Comparison of ENCODE assay signal across 11 cellular contexts in the genomic region with DNA sequence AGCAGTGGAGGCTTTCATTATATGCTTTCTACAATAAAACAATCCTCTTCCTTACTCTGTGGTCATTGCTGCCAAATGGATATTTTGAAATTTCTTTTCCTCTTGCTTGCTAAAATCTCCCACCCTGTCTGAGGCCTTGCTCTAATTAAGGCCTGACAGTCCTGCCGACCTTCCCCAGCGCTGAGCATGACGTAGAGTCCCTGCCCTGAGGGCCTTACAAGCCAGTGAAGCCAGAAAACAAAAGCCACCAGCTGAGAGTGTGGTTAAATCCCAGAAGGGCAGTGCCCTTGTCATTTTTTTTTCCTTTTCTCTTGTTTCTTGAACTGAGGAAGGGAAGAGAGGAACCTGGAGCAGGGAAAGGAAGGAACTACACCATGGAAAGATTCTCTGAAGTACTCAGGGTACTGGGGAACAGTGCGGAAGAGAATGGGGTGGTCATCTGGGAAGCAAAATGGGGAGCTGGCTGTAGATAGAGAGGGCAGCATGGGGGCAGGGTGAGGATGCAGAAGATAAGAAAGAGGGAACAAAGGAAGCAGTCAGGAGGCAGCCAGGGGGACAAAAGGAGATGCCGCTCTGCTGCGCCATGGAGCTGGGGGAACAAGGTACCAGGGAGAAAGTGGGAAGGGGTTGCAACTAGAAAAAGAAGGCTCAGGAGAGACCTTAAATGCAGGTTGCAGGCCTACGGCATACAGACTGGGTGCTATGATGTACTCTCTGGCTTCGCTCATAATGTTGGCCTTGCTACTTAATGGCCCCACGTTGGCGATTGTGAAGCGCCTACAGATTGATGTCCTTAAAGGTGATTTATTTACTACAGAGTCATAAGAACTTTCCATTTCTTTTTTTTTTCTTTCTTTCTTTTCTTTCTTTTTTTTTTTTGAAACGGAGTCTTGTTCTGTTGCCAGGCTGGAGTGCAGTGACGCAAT. TPM values are rescaled to one million over a fixed set of nuclear protein-coding genes. Genes with fewer than 3 reads are reported as not detected.
DNase-seq lines count a peak whose midpoint lies in the region; ATAC-seq and TF ChIP-seq lines count a peak whose summit lies in the region.
"Had no signal": no experiment of that assay in that cellular context is flagged by ENCODE, and none has a peak within 500 bp of the region (broad histone marks: within the 10 kb centered on the region; RNA-seq: fewer than 3 reads in every experiment).

No MANE protein-coding gene starts in this region.

- peaks cover 20% of the 10 kb centered on the region for H3K4me1 Mint-ChIP-seq in activated T-helper 2 cell treated with anti-CD3 and anti-CD28 coated beads, Interferon-gamma antibody, Interleukin-2, Interleukin-4, amounts not matched to agents 10 μg/mL and 5 μg/mL and 100 μg/mL, durations not matched to agents 14 hours and 24 hours and 36 hours (ENCODE audit: low read depth)
- peaks cover 17% of the 10 kb centered on the region for H3K4me1 Mint-ChIP-seq in activated T-helper 1 cell treated with anti-CD3 and anti-CD28 coated beads, Interleukin-12 subunit alpha, Interleukin-12 subunit beta, Interleukin-2, Interleukin-4 antibody, amounts not matched to agents 30 ng/mL and 10 ng/mL and 1 ng/mL, durations not matched to agents 14 hours and 24 hours and 36 hours (ENCODE audit: low read depth)

- no peaks in the 10 kb centered on the region for H3K36me3 ChIP-seq in parathyroid adenoma (ENCODE audit: control insufficient read depth, insufficient read depth, low read length)

- intact Hi-C loops in activated T-helper 2 cell treated with anti-CD3 and anti-CD28 coated beads, Interferon-gamma antibody, Interleukin-2, Interleukin-4, amounts not matched to agents 10 μg/mL and 5 μg/mL and 100 μg/mL, durations not matched to agents 14 hours and 24 hours and 36 hours (cut with micrococcal nuclease): no loop called here
- intact Hi-C loops in activated T-helper 1 cell treated with anti-CD3 and anti-CD28 coated beads, Interleukin-12 subunit alpha, Interleukin-12 subunit beta, Interleukin-2, Interleukin-4 antibody, amounts not matched to agents 30 ng/mL and 10 ng/mL and 1 ng/mL, durations not matched to agents 14 hours and 24 hours and 36 hours (cut with micrococcal nuclease): no loop called here

- peak overlapping the region; percentile 37 for H3K27ac ChIP-seq in parathyroid adenoma

- peaks cover 13% of the 10 kb centered on the region for H3K9me3 Mint-ChIP-seq in activated T-helper 2 cell treated with anti-CD3 and anti-CD28 coated beads, Interferon-gamma antibody, Interleukin-2, Interleukin-4, amounts not matched to agents 10 μg/mL and 5 μg/mL and 100 μg/mL, durations not matched to agents 14 hours and 24 hours and 36 hours
- peaks cover 11% of the 10 kb centered on the region for H3K9me3 Mint-ChIP-seq in activated T-helper 1 cell treated with anti-CD3 and anti-CD28 coated beads, Interleukin-12 subunit alpha, Interleukin-12 subunit beta, Interleukin-2, Interleukin-4 antibody, amounts not matched to agents 30 ng/mL and 10 ng/mL and 1 ng/mL, durations not matched to agents 14 hours and 24 hours and 36 hours

- H3K9ac ChIP-seq in parathyroid adenoma: no peak overlapping the region

- H3K79me2 ChIP-seq in parathyroid adenoma: peaks cover 22% of the 10 kb centered on the region

- H3K27me3 ChIP-seq in parathyroid adenoma (ENCODE audit: control insufficient read depth, insufficient read depth, low read length): no peaks in the 10 kb centered on the region

- H2AFZ ChIP-seq in parathyroid adenoma: no peak overlapping the region

- no peak for ATAC-seq in HG03045 (IDR thresholded peaks at IDR 0.05; ENCODE audit: unreplicated experiment)
- ATAC-seq: activated CD8-positive, alpha-beta T cell treated with anti-CD3 and anti-CD28 coated beads, Interleukin-2, amount 10 ng/mL, durations not matched to agents 7 days and 5 days had no signal

- no peak for TF ChIP-seq CTCF in epithelial cell of esophagus (IDR thresholded peaks at IDR 0.05; ENCODE audit: insufficient read depth, low read depth, low read length, missing control alignments)
- no peak for TF ChIP-seq CTCF in parathyroid adenoma (IDR thresholded peaks at IDR 0.05)

- H3K27me3 Mint-ChIP-seq in activated T-helper 2 cell treated with anti-CD3 and anti-CD28 coated beads, Interferon-gamma antibody, Interleukin-2, Interleukin-4, amounts not matched to agents 10 μg/mL and 5 μg/mL and 100 μg/mL, durations not matched to agents 14 hours and 24 hours and 36 hours (ENCODE audit: low read depth): no peaks in the 10 kb centered on the region
- H3K27me3 Mint-ChIP-seq in activated T-helper 1 cell treated with anti-CD3 and anti-CD28 coated beads, Interleukin-12 subunit alpha, Interleukin-12 subunit beta, Interleukin-2, Interleukin-4 antibody, amounts not matched to agents 30 ng/mL and 10 ng/mL and 1 ng/mL, durations not matched to agents 14 hours and 24 hours and 36 hours (ENCODE audit: insufficient read depth): peaks cover 4% of the 10 kb centered on the region

- peaks cover 5% of the 10 kb centered on the region for H3K36me3 Mint-ChIP-seq in activated T-helper 2 cell treated with anti-CD3 and anti-CD28 coated beads, Interferon-gamma antibody, Interleukin-2, Interleukin-4, amounts not matched to agents 10 μg/mL and 5 μg/mL and 100 μg/mL, durations not matched to agents 14 hours and 24 hours and 36 hours (ENCODE audit: low read depth)
- peaks cover 2% of the 10 kb centered on the region for H3K36me3 Mint-ChIP-seq in activated T-helper 1 cell treated with anti-CD3 and anti-CD28 coated beads, Interleukin-12 subunit alpha, Interleukin-12 subunit beta, Interleukin-2, Interleukin-4 antibody, amounts not matched to agents 30 ng/mL and 10 ng/mL and 1 ng/mL, durations not matched to agents 14 hours and 24 hours and 36 hours (ENCODE audit: low read depth)

- peaks cover 16% of the 10 kb centered on the region for H3K4me1 ChIP-seq in parathyroid adenoma

- H3K4me3 Mint-ChIP-seq in activated T-helper 2 cell treated with anti-CD3 and anti-CD28 coated beads, Interferon-gamma antibody, Interleukin-2, Interleukin-4, amounts not matched to agents 10 μg/mL and 5 μg/mL and 100 μg/mL, durations not matched to agents 14 hours and 24 hours and 36 hours (ENCODE audit: low read depth): no peak overlapping the region
- H3K4me3 Mint-ChIP-seq in activated T-helper 1 cell treated with anti-CD3 and anti-CD28 coated beads, Interleukin-12 subunit alpha, Interleukin-12 subunit beta, Interleukin-2, Interleukin-4 antibody, amounts not matched to agents 30 ng/mL and 10 ng/mL and 1 ng/mL, durations not matched to agents 14 hours and 24 hours and 36 hours: no peak overlapping the region
- H3K4me3 Mint-ChIP-seq: activated CD8-positive, alpha-beta T cell treated with anti-CD3 and anti-CD28 coated beads, Interleukin-2, amount 10 ng/mL, durations not matched to agents 7 days and 5 days had no signal

- H3K4me2 ChIP-seq in parathyroid adenoma (ENCODE audit: low read length): no peak overlapping the region

- DNase-seq in Daoy (ENCODE audit: low read depth) (peak; percentile 50), NCI-H526 treated with DMSO at 0.1 percent for 48 hours (lab: John Stamatoyannopoulos, UW) (peak; percentile 39), epithelial cell of esophagus (ENCODE audit: low read depth) (peak; percentile 53), DMS53 (lab: John Stamatoyannopoulos, UW) (no peak)
- no peak for DNase-seq in activated T-helper 2 cell treated with anti-CD3 and anti-CD28 coated beads, Interferon-gamma antibody, Interleukin-2, Interleukin-4, amounts not matched to agents 10 μg/mL and 5 μg/mL and 100 μg/mL, durations not matched to agents 14 hours and 24 hours and 36 hours (ENCODE audit: low spot score)
- DNase-seq in activated T-helper 1 cell treated with anti-CD3 and anti-CD28 coated beads, Interleukin-12 subunit alpha, Interleukin-12 subunit beta, Interleukin-2, Interleukin-4 antibody, amounts not matched to agents 30 ng/mL and 10 ng/mL and 1 ng/mL, durations not matched to agents 14 hours and 24 hours and 36 hours (ENCODE audit: low spot score): no peak
- DNase-seq: activated CD8-positive, alpha-beta T cell treated with anti-CD3 and anti-CD28 coated beads, Interleukin-2, amount 10 ng/mL, durations not matched to agents 7 days and 5 days; cortex of kidney; DND-41 had no signal

- no peak overlapping the region for H3K27ac Mint-ChIP-seq in activated T-helper 2 cell treated with anti-CD3 and anti-CD28 coated beads, Interferon-gamma antibody, Interleukin-2, Interleukin-4, amounts not matched to agents 10 μg/mL and 5 μg/mL and 100 μg/mL, durations not matched to agents 14 hours and 24 hours and 36 hours
- no peak overlapping the region for H3K27ac Mint-ChIP-seq in activated T-helper 1 cell treated with anti-CD3 and anti-CD28 coated beads, Interleukin-12 subunit alpha, Interleukin-12 subunit beta, Interleukin-2, Interleukin-4 antibody, amounts not matched to agents 30 ng/mL and 10 ng/mL and 1 ng/mL, durations not matched to agents 14 hours and 24 hours and 36 hours
- H3K27ac Mint-ChIP-seq: activated CD8-positive, alpha-beta T cell treated with anti-CD3 and anti-CD28 coated beads, Interleukin-2, amount 10 ng/mL, durations not matched to agents 7 days and 5 days had no signal

- H3K4me3 ChIP-seq in epithelial cell of esophagus (ENCODE audit: low read length) (no peak overlapping the region), parathyroid adenoma (ENCODE audit: low read depth, low read length) (no peak overlapping the region)

- H3K9me3 ChIP-seq in parathyroid adenoma (ENCODE audit: control insufficient read depth, low read length): no peaks in the 10 kb centered on the region

RNA-seq across cellular contexts. Expression of a gene that starts 25.1 kb away (rescaled TPM):
- total RNA-seq in Daoy (2014; rRNA removed; shearing (Covaris generic)): 45.6 and 55.6 TPM in 2 replicates
- total RNA-seq in activated T-helper 2 cell treated with anti-CD3 and anti-CD28 coated beads, Interferon-gamma antibody, Interleukin-2, Interleukin-4, amounts not matched to agents 10 μg/mL and 5 μg/mL and 100 μg/mL, durations not matched to agents 14 hours and 24 hours and 36 hours: 25.4 and 27.2 TPM in 2 replicates
- 20.0 and 21.0 TPM in 2 replicates for total RNA-seq in activated T-helper 1 cell treated with anti-CD3 and anti-CD28 coated beads, Interleukin-12 subunit alpha, Interleukin-12 subunit beta, Interleukin-2, Interleukin-4 antibody, amounts not matched to agents 30 ng/mL and 10 ng/mL and 1 ng/mL, durations not matched to agents 14 hours and 24 hours and 36 hours

Comparison
In these comparisons a context has a peak if more than half of its experiments do, and no peak if none do; other contexts are left out.
1. DNase-seq: peak in Daoy (single experiment), NCI-H526 treated with DMSO at 0.1 percent for 48 hours (single experiment) and epithelial cell of esophagus (single experiment); none in activated T-helper 2 cell treated with anti-CD3 and anti-CD28 coated beads, Interferon-gamma antibody, Interleukin-2, Interleukin-4, amounts not matched to agents 10 μg/mL and 5 μg/mL and 100 μg/mL, durations not matched to agents 14 hours and 24 hours and 36 hours (single experiment), DMS53 (single experiment) and activated T-helper 1 cell treated with anti-CD3 and anti-CD28 coated beads, Interleukin-12 subunit alpha, Interleukin-12 subunit beta, Interleukin-2, Interleukin-4 antibody, amounts not matched to agents 30 ng/mL and 10 ng/mL and 1 ng/mL, durations not matched to agents 14 hours and 24 hours and 36 hours (single experiment).